Comparison of ENCODE assay signal across 8 cellular contexts in genomic region chr6:111823831-111824607, GRCh38. TPM values are rescaled to one million over a fixed set of nuclear protein-coding genes. Genes with fewer than 3 reads are reported as not detected.
DNase-seq lines count a peak whose midpoint lies in the region; TF ChIP-seq lines count a peak whose summit lies in the region.
"Had no signal": no experiment of that assay in that cellular context is flagged by ENCODE, and none has a peak within 500 bp of the region (broad histone marks: within the 10 kb centered on the region; RNA-seq: fewer than 3 reads in every experiment).

No MANE protein-coding gene starts in this region.

- H3K27me3 ChIP-seq in GM23248 (replicated peaks; ENCODE audit: insufficient read depth) (no peaks in the 10 kb centered on the region), SJSA1 (replicated peaks) (no peaks in the 10 kb centered on the region), stomach (no peaks in the 10 kb centered on the region)

- TF ChIP-seq POLR2A in stomach (IDR thresholded peaks at IDR 0.05) = no peak

- no peak for TF ChIP-seq CTCF in fibroblast of pulmonary artery (IDR thresholded peaks at IDR 0.05; ENCODE audit: low read length, missing control alignments)
- TF ChIP-seq CTCF in stomach (IDR thresholded peaks at IDR 0.05) = no peak

- H3K36me3 ChIP-seq in GM23248 (ENCODE audit: low read depth) = no peaks in the 10 kb centered on the region
- H3K36me3 ChIP-seq in SJSA1 = no peaks in the 10 kb centered on the region
- H3K36me3 ChIP-seq in stomach = no peaks in the 10 kb centered on the region

- peak overlapping the region; percentile 44 for H3K4me3 ChIP-seq in GM23248
- peak overlapping the region; percentile 13 for H3K4me3 ChIP-seq in SJSA1
- H3K4me3 ChIP-seq in fibroblast of pulmonary artery (replicated peaks; ENCODE audit: low read depth, low read length) = peak overlapping the region; percentile 35
- no peak overlapping the region for H3K4me3 ChIP-seq in stomach

- peaks cover 27% of the 10 kb centered on the region for H3F3A ChIP-seq in GM23248 (ENCODE audit: insufficient read depth)

- H2AFZ ChIP-seq in GM23248 = peak overlapping the region; percentile 36

- TF ChIP-seq EP300 in stomach (IDR thresholded peaks at IDR 0.05) = no peak

- H3K4me1 ChIP-seq in GM23248 (ENCODE audit: insufficient read depth) (peaks cover 49% of the 10 kb centered on the region), SJSA1 (replicated peaks) (peaks cover 31% of the 10 kb centered on the region), stomach (peaks cover 0 to 28% (median 16%) of the 10 kb centered on the region in 4 donors)

- H3K4me2 ChIP-seq in GM23248 (ENCODE audit: unreplicated experiment) = peak overlapping the region; percentile 74

- H3K27ac ChIP-seq in GM23248 (peak overlapping the region; percentile 66), SJSA1 (peak overlapping the region; percentile 83), stomach (peak overlapping the region in 4 of 5 donors; percentile 5 to 59 (median 32))

- intact Hi-C loops in stomach (cut with DNase I; ENCODE audit: low total_unique reads) = no loop called here

- peaks cover 92% of the 10 kb centered on the region for H3K79me2 ChIP-seq in GM23248 (ENCODE audit: insufficient read depth)

- WGBS in GM23248 (ENCODE audit: low coverage in 1 of 2, low lambda C conversion rate in 2 of 2, missing lambda C conversion rate in 2 of 2), 2 experiments = 50 to 52% methylated on average over 4 of the region's 4 CpGs
- 46 to 51% (median 48%) methylated on average over 4 of the region's 4 CpGs for WGBS in stomach, 5 donors

- peak; percentile 77 for DNase-seq in GM23248
- peak; percentile 66 to 80 for DNase-seq in SJSA1 (ENCODE audit: low read depth in 1 of 2, low spot score in 2 of 2)
- peak; percentile 84 for DNase-seq in fibroblast of pulmonary artery (ENCODE audit: low read depth)
- no peak for DNase-seq in stomach
- DNase-seq in SW480 (ENCODE audit: low spot score) = no peak
- DNase-seq in NCI-H524 (lab: John Stamatoyannopoulos, UW) = no peak
- no peak for DNase-seq in DMS 273 treated with DMSO at 0.1 percent for 48 hours (lab: John Stamatoyannopoulos, UW)
- DNase-seq: NCI-H1092 treated with DMSO at 0.1 percent for 48 hours had no signal

- in situ Hi-C loops in GM23248 (cut with MboI) = no loop called here

- H4K20me1 ChIP-seq in GM23248 (ENCODE audit: insufficient read depth) = 0 out of 2 replicates have a peak, but pooled peaks cover 3% of the 10 kb centered on the region

- H3K9me2 ChIP-seq in GM23248 (ENCODE audit: insufficient read depth) = no peaks in the 10 kb centered on the region

- H3K9me3 ChIP-seq in GM23248 (ENCODE audit: low read depth) (no peaks in the 10 kb centered on the region), SJSA1 (replicated peaks) (no peaks in the 10 kb centered on the region), stomach (no peaks in the 10 kb centered on the region)

- H3K9ac ChIP-seq in GM23248 = peak overlapping the region; percentile 61

RNA-seq across cellular contexts. Expression of gene FYN, which starts 49.2 kb away (rescaled TPM):
- total RNA-seq in GM23248 (2014; rRNA removed; shearing (Covaris generic)) = 166 and 177 TPM in 2 replicates
- polyA plus RNA-seq in GM23248 (2016; fragmentation: Nextera tagmentation; extraction: Ambion mirVana) (55.6 and 58.6 TPM in 2 replicates), stomach (10 to 100 TPM; 15.8 to 22.7 (median 18.0) TPM)
- total RNA-seq in SJSA1 (2014; rRNA removed; shearing (Covaris generic)) = 36.7 and 53.4 TPM in 2 replicates
- 100 to 1,000 TPM in 2 of 5 donors, 10 to 100 TPM in 2, 1 to 10 TPM in 1; 8.4 to 146 (median 81.7) TPM for total RNA-seq in stomach

Comparison
In these comparisons a context has a peak if more than half of its experiments do, and no peak if none do; other contexts are left out.
1. DNase-seq: peak in GM23248 (single experiment), SJSA1 (2 of 2) and fibroblast of pulmonary artery (single experiment); none in stomach (single experiment), SW480 (single experiment), NCI-H524 (0 of 2) and DMS 273 treated with DMSO at 0.1 percent for 48 hours (single experiment).
2. H3K27ac ChIP-seq: peak in every context shown above with its lines; median percentile 83 in SJSA1; 66 in GM23248; 32 in stomach.
3. H3K4me3 ChIP-seq: peak in GM23248 (single experiment), SJSA1 (single experiment) and fibroblast of pulmonary artery (single experiment); none in stomach (0 of 4).